Comparison of ENCODE assay signal across 8 cellular contexts in genomic region chr9:83220737-83221136, GRCh38.
DNase-seq lines count a peak whose midpoint lies in the region; ATAC-seq and TF ChIP-seq lines count a peak whose summit lies in the region.

No MANE protein-coding gene starts in this region.

- H3K4me3 ChIP-seq in PC-3 (ENCODE audit: low read length) (no peak overlapping the region), mesodermal cell (ENCODE audit: extremely low read depth, insufficient read depth, low read length, poor library complexity, severe bottlenecking) (no peak overlapping the region), BE2C (ENCODE audit: low read depth, low read length) (no peak overlapping the region)

- peak; percentile 63 for DNase-seq in PC-3
- no peak for DNase-seq in BE2C
- DNase-seq in NCI-H748 (lab: John Stamatoyannopoulos, UW; ENCODE audit: unreplicated experiment): no peak
- no peak for DNase-seq in NOMO-1 (lab: John Stamatoyannopoulos, UW; ENCODE audit: unreplicated experiment in 2 of 2)
- no peak for DNase-seq in C1 segment of cervical spinal cord (lab: John Stamatoyannopoulos, UW)

- no peaks in the 10 kb centered on the region for H3K9me3 ChIP-seq in PC-3 (ENCODE audit: low read length)
- peaks cover 5% of the 10 kb centered on the region for H3K9me3 ChIP-seq in mesodermal cell (ENCODE audit: control insufficient read depth, low read length)
- H3K9me3 ChIP-seq in BE2C: no peaks in the 10 kb centered on the region

- POLR2A ChIA-PET in PC-3 (lab: Charles Lee; ENCODE audit: unreplicated experiment): no interaction called here

- H3K27ac ChIP-seq in PC-3 (ENCODE audit: low read length) (no peak overlapping the region), mesodermal cell (ENCODE audit: low read depth, low read length, severe bottlenecking) (peak overlapping the region; percentile 30)

- TF ChIP-seq CTCF in PC-3 (conservative IDR thresholded peaks at IDR 0.05; ENCODE audit: low read depth, low read length) (no peak), BE2C (IDR thresholded peaks at IDR 0.05; ENCODE audit: low read depth, low read length) (no peak)

- no peak overlapping the region for H3K9ac ChIP-seq in PC-3 (ENCODE audit: low read length)

- no peak overlapping the region for H2AFZ ChIP-seq in PC-3 (ENCODE audit: low read length)

- ATAC-seq in GM18858 (IDR thresholded peaks at IDR 0.05; ENCODE audit: unreplicated experiment): peak; percentile 99
- ATAC-seq in HG02571 (IDR thresholded peaks at IDR 0.05; ENCODE audit: unreplicated experiment): peak; percentile 95
- ATAC-seq in PC-3: peak; percentile 37; the same call in 1 of the 2 replicates

- no peaks in the 10 kb centered on the region for H3F3A ChIP-seq in PC-3 (ENCODE audit: low read length, unreplicated experiment)

- 85% methylated on average over 3 of the region's 3 CpGs for WGBS in mesodermal cell (ENCODE audit: insufficient coverage in 2 of 2), 2 experiments

- no peaks in the 10 kb centered on the region for H3K79me2 ChIP-seq in PC-3 (ENCODE audit: low read length)

- BruUV-seq in PC-3 (replicated peaks; lab: Mats Ljungman, UMichigan): no TSS peak

- CTCF ChIA-PET in PC-3 (lab: Charles Lee): no interaction called here

- intact Hi-C loops in PC-3 (cut with micrococcal nuclease): no loop called here

- no peaks in the 10 kb centered on the region for H3K9me2 ChIP-seq in PC-3 (replicated peaks; ENCODE audit: low read length)

- H3K27me3 ChIP-seq in PC-3 (ENCODE audit: low read length): no peaks in the 10 kb centered on the region
- no peaks in the 10 kb centered on the region for H3K27me3 ChIP-seq in BE2C

- H4K20me1 ChIP-seq in PC-3 (ENCODE audit: low read length): no peaks in the 10 kb centered on the region

- peaks cover 12% of the 10 kb centered on the region; the same call in 1 of the 2 replicates for H3K4me1 ChIP-seq in PC-3 (ENCODE audit: insufficient read depth, low read length)
- H3K4me1 ChIP-seq in mesodermal cell (ENCODE audit: control insufficient read depth, insufficient read depth, low read length, poor library complexity, severe bottlenecking): peaks cover 10% of the 10 kb centered on the region
- peaks cover 29% of the 10 kb centered on the region for H3K4me1 ChIP-seq in BE2C

- H3K4me2 ChIP-seq in PC-3 (ENCODE audit: low read length): peak overlapping the region; percentile 36; the same call in 1 of the 2 replicates

- H3K36me3 ChIP-seq in PC-3 (ENCODE audit: low read depth, low read length) (no peaks in the 10 kb centered on the region), mesodermal cell (ENCODE audit: control insufficient read depth, insufficient read depth, low read length) (no peaks in the 10 kb centered on the region), BE2C (no peaks in the 10 kb centered on the region)

Comparison
In these comparisons a context has a peak if more than half of its experiments do, and no peak if none do; other contexts are left out.
1. ATAC-seq: peak in every context shown above with its lines; median percentile 99 in GM18858; 95 in HG02571; 37 in PC-3.